Comparison of ENCODE assay signal across 27 cellular contexts in genomic region chr2:234608946-234609345, GRCh38.
"Had no signal": no experiment of that assay in that cellular context is flagged by ENCODE, and none has a peak within 500 bp of the region (broad histone marks: within the 10 kb centered on the region; RNA-seq: fewer than 3 reads in every experiment).

No MANE protein-coding gene starts in this region.

- H3K36me3 ChIP-seq: neutrophil, pancreas, right lobe of liver, sigmoid colon, stomach, thoracic aorta, thyroid gland, tibial nerve, upper lobe of left lung, vagina had no signal

- H3K27me3 ChIP-seq: neutrophil, pancreas, right lobe of liver, sigmoid colon, stomach, thyroid gland, tibial nerve, upper lobe of left lung, vagina had no signal

- H3K4me3 ChIP-seq: pancreas, psoas muscle, right lobe of liver, sigmoid colon, stomach, thoracic aorta, thyroid gland, tibial nerve, upper lobe of left lung, vagina had no signal

- H3K4me3 Mint-ChIP-seq: naive thymus-derived CD8-positive, alpha-beta T cell; natural killer cell treated with Interleukin-12 subunit alpha and Interleukin-12 subunit beta and Interleukin-15 and Interleukin-18, amount 100 ng/mL, for 72 hours; nephron progenitor cell; neural crest cell; stimulated activated effector memory CD8-positive, alpha-beta T cell treated with anti-CD3 and anti-CD28 coated beads, Interleukin-12 subunit alpha, Interleukin-12 subunit beta, amount 100 ng/mL, for 72 hours; stimulated activated naive B cell treated with anti-CD40 and anti-IgM and Interleukin-4, amounts not matched to agents 10 μg/mL and 1 μg/mL and 100 μg/mL, for 72 hours; stimulated activated naive CD8-positive, alpha-beta T cell treated with anti-CD3 and anti-CD28 coated beads, Interleukin-15, Interleukin-2, amounts not matched to agents 100 ng/mL and 50 ng/mL, for 24 hours had no signal

- H3K4me1 ChIP-seq: pancreas, psoas muscle, right lobe of liver, sigmoid colon, stomach, thyroid gland, tibial nerve, upper lobe of left lung, vagina had no signal

- H3K4me1 Mint-ChIP-seq: naive thymus-derived CD8-positive, alpha-beta T cell; neural crest cell; stimulated activated effector memory CD8-positive, alpha-beta T cell treated with anti-CD3 and anti-CD28 coated beads, Interleukin-12 subunit alpha, Interleukin-12 subunit beta, amount 100 ng/mL, for 72 hours had no signal

- ATAC-seq: naive thymus-derived CD8-positive, alpha-beta T cell; natural killer cell treated with Interleukin-12 subunit alpha and Interleukin-12 subunit beta and Interleukin-15 and Interleukin-18, amount 100 ng/mL, for 72 hours; pancreas; psoas muscle; right cardiac atrium; right lobe of liver; stimulated activated effector memory CD8-positive, alpha-beta T cell treated with anti-CD3 and anti-CD28 coated beads, Interleukin-12 subunit alpha, Interleukin-12 subunit beta, amount 100 ng/mL, for 72 hours; stimulated activated naive B cell treated with anti-CD40 and anti-IgM and Interleukin-4, amounts not matched to agents 10 μg/mL and 1 μg/mL and 100 μg/mL, for 72 hours had no signal

- DNase-seq: naive thymus-derived CD8-positive, alpha-beta T cell; nephron progenitor cell; nucleus accumbens; pancreas; psoas muscle; right cardiac atrium; right lobe of liver; sigmoid colon; small intestine; stimulated activated CD4-positive, alpha-beta T cell treated with anti-CD3 and anti-CD28 coated beads, Interleukin-15, amount 100 ng/mL, for 24 hours; stimulated activated CD4-positive, alpha-beta T cell treated with anti-CD3 and anti-CD28 coated beads, Interleukin-2, amount 100 ng/mL, for 24 hours; stimulated activated CD4-positive, alpha-beta T cell treated with anti-CD3 and anti-CD28 coated beads, Interleukin-2, amount 100 ng/mL, for 48 hours; stimulated activated CD4-positive, alpha-beta T cell treated with anti-CD3 and anti-CD28 coated beads, Interleukin-4, amount 100 ng/mL, for 24 hours; stimulated activated naive B cell treated with anti-CD40 and anti-IgM and Interleukin-4, amounts not matched to agents 10 μg/mL and 1 μg/mL and 100 μg/mL, for 72 hours; stimulated activated naive CD4-positive, alpha-beta T cell treated with Interleukin-2 at 50 U/mL for 16 hours; stomach; thyroid gland; trophoblast cell; upper lobe of left lung had no signal

- H3K36me3 Mint-ChIP-seq: stimulated activated effector memory CD8-positive, alpha-beta T cell treated with anti-CD3 and anti-CD28 coated beads, Interleukin-12 subunit alpha, Interleukin-12 subunit beta, amount 100 ng/mL, for 72 hours had no signal

- H3K9me3 ChIP-seq: neutrophil, pancreas, psoas muscle, right lobe of liver, thoracic aorta, thyroid gland, upper lobe of left lung, vagina had no signal

- H3K9me3 Mint-ChIP-seq: natural killer cell treated with Interleukin-12 subunit alpha and Interleukin-12 subunit beta and Interleukin-15 and Interleukin-18, amount 100 ng/mL, for 72 hours; stimulated activated naive CD8-positive, alpha-beta T cell treated with anti-CD3 and anti-CD28 coated beads, Interleukin-15, Interleukin-2, amounts not matched to agents 100 ng/mL and 50 ng/mL, for 24 hours had no signal

- H3K27ac Mint-ChIP-seq: naive thymus-derived CD8-positive, alpha-beta T cell; natural killer cell treated with Interleukin-12 subunit alpha and Interleukin-12 subunit beta and Interleukin-15 and Interleukin-18, amount 100 ng/mL, for 72 hours; nephron progenitor cell; stimulated activated effector memory CD8-positive, alpha-beta T cell treated with anti-CD3 and anti-CD28 coated beads, Interleukin-12 subunit alpha, Interleukin-12 subunit beta, amount 100 ng/mL, for 72 hours; stimulated activated naive B cell treated with anti-CD40 and anti-IgM and Interleukin-4, amounts not matched to agents 10 μg/mL and 1 μg/mL and 100 μg/mL, for 72 hours; stimulated activated naive CD8-positive, alpha-beta T cell treated with anti-CD3 and anti-CD28 coated beads, Interleukin-15, Interleukin-2, amounts not matched to agents 100 ng/mL and 50 ng/mL, for 24 hours had no signal

- H3K27ac ChIP-seq: neutrophil, pancreas, psoas muscle, right lobe of liver, sigmoid colon, stomach, thoracic aorta, thyroid gland, tibial nerve, upper lobe of left lung, vagina had no signal
